21 cellular contexts compared by ENCODE assay signal in the genomic region with DNA sequence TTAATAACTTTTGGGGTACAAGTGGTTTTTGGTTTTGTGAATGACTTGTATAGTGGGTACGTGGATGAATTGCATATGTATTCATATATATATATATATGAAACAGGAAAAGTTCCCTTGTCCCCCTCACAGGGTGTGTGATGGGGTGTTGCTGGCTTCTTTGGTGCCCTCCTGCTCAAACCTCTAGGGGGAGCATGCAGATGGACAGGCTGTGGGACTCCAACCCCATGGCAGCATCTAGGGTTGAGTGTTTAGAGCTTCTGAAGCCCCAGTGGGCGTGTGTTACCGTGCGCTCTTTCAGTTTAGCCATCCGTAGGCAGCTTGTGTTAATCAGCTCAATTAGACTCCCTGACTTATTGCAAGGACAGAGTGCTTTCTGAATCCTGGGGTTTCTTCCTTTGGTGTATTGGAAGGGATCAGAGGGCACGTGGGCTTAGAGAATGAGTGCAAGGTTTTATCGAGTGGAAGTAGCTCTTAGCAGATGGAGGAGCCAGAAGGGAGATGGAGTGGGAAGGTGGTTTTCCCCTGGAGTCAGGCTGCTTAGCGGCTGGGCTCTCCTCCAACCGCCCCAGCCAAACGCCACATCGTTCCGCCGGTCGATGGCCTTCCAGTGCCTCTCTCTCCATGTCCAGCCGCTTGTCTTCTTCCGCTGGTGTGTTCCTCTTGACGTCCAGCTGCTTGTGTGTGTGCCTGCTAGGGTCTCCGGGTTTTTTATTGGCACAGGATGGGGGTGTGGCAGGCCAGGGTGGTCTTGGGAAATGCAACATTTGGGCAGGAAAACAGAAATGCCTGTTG.
DNase-seq lines count a peak whose midpoint lies in the region; ATAC-seq and TF ChIP-seq lines count a peak whose summit lies in the region.
"Had no signal": no experiment of that assay in that cellular context is flagged by ENCODE, and none has a peak within 500 bp of the region (broad histone marks: within the 10 kb centered on the region; RNA-seq: fewer than 3 reads in every experiment).

No MANE protein-coding gene starts in this region.

- H3K27me3 ChIP-seq in mesenchymal stem cell (ENCODE audit: control insufficient read depth in 1 of 2, insufficient read depth in 1 of 2, low read length in 2 of 2) = no peaks in the 10 kb centered on the region
- H3K27me3 ChIP-seq: heart left ventricle, MG63, SJSA1, uterus had no signal

- 98% methylated on average over 14 of the region's 18 CpGs for WGBS in mesenchymal stem cell

- no peak overlapping the region for H2BK5ac ChIP-seq in mesenchymal stem cell (ENCODE audit: low read depth, low read length, poor library complexity, severe bottlenecking)

- H2AFZ ChIP-seq in mesenchymal stem cell (ENCODE audit: low read depth, low read length) = no peak overlapping the region

- no peak overlapping the region for H2BK120ac ChIP-seq in mesenchymal stem cell (ENCODE audit: low read depth, low read length)

- H2AK5ac ChIP-seq in mesenchymal stem cell (ENCODE audit: low read length, severe bottlenecking) = no peak overlapping the region

- H3K18ac ChIP-seq in mesenchymal stem cell (ENCODE audit: low read depth in 1 of 2, low read length in 2 of 2) = peak overlapping the region in 1 of 2 experiments; percentile 8

- TF ChIP-seq CTCF in AG09309 (IDR thresholded peaks at IDR 0.05; ENCODE audit: control insufficient read depth, insufficient read depth, low read depth, low read length, missing control alignments) (peak; percentile 26), fibroblast of mammary gland (conservative IDR thresholded peaks at IDR 0.05; ENCODE audit: control insufficient read depth, insufficient read depth, low read depth, low read length) (peak; percentile 23)

- H2BK12ac ChIP-seq in mesenchymal stem cell (ENCODE audit: low read length in 2 of 2) = no peak overlapping the region

- no peak overlapping the region for H3K9ac ChIP-seq in mesenchymal stem cell (ENCODE audit: low read length)

- H3K4me2 ChIP-seq in mesenchymal stem cell (ENCODE audit: low read length, poor library complexity, severe bottlenecking) = no peak overlapping the region

- no peaks in the 10 kb centered on the region for H3K79me1 ChIP-seq in mesenchymal stem cell (replicated peaks; ENCODE audit: low read length, poor library complexity, severe bottlenecking)

- no peak overlapping the region for H3K23ac ChIP-seq in mesenchymal stem cell (ENCODE audit: low read length in 2 of 2)

- DNase-seq in AG09309 (ENCODE audit: low read depth) = no peak
- peak; percentile 6 for DNase-seq in ELR (ENCODE audit: low read depth)
- peak; percentile 18 for DNase-seq in NAMALWA (ENCODE audit: low spot score)
- no peak for DNase-seq in fibroblast of mammary gland (ENCODE audit: low read depth)
- DNase-seq in mesenchymal stem cell = no peak
- DNase-seq in T-helper 9 cell = no peak
- DNase-seq: activated CD4-positive, CD25-positive, alpha-beta regulatory T cell treated with anti-CD3 and anti-CD28 coated beads, Interleukin-2, amount 50 U/mL, for 72 hours; activated CD8-positive, alpha-beta memory T cell treated with anti-CD3 and anti-CD28 coated beads, Interleukin-2, amount 50 U/mL, for 4 hours; aorta; cerebellar nuclear complex; effector CD8-positive, alpha-beta T cell; heart left ventricle; mammary epithelial cell; MG63; naive thymus-derived CD4-positive, alpha-beta T cell; NCI-H187; stimulated activated CD4-positive, alpha-beta T cell treated with anti-CD3 and anti-CD28 coated beads, Interleukin-4, amount 100 ng/mL, for 1 hour; uterus had no signal

- H3K14ac ChIP-seq in mesenchymal stem cell (ENCODE audit: low read length in 2 of 2) = peak overlapping the region in 1 of 2 experiments; percentile 15

- H4K91ac ChIP-seq in mesenchymal stem cell (ENCODE audit: low read length) = no peak overlapping the region

- H3K4me3 ChIP-seq in AG09309 (ENCODE audit: control insufficient read depth, low read depth, low read length) = no peak overlapping the region
- no peak overlapping the region for H3K4me3 ChIP-seq in fibroblast of mammary gland (ENCODE audit: control insufficient read depth, low read depth, low read length)
- H3K4me3 ChIP-seq in mesenchymal stem cell (ENCODE audit: insufficient read depth in 1 of 2, low read depth in 1 of 2, low read length in 2 of 2) = no peak overlapping the region
- H3K4me3 ChIP-seq: heart left ventricle, MG63, SJSA1, skin epidermis, uterus had no signal

- no peak for ATAC-seq in HG03159 (IDR thresholded peaks at IDR 0.05; ENCODE audit: unreplicated experiment)
- ATAC-seq: heart left ventricle; naive thymus-derived CD4-positive, alpha-beta T cell had no signal

- no peak overlapping the region for H3K27ac ChIP-seq in mesenchymal stem cell (ENCODE audit: low read length, poor library complexity, severe bottlenecking)
- H3K27ac ChIP-seq: heart left ventricle, SJSA1, skin epidermis, uterus had no signal

- H3K4me1 ChIP-seq in mesenchymal stem cell (ENCODE audit: control insufficient read depth, insufficient read depth, low read depth, low read length) = peaks cover 3% of the 10 kb centered on the region
- H3K4me1 ChIP-seq: SJSA1, uterus had no signal

- no peak overlapping the region for H3K4ac ChIP-seq in mesenchymal stem cell (ENCODE audit: low read depth in 1 of 2, low read length in 2 of 2)

- H3K9me3 ChIP-seq in mesenchymal stem cell (ENCODE audit: control insufficient read depth, low read length) = no peaks in the 10 kb centered on the region
- H3K9me3 ChIP-seq: heart left ventricle, MG63, SJSA1, uterus had no signal

- H4K8ac ChIP-seq in mesenchymal stem cell (ENCODE audit: low read length) = no peak overlapping the region

- H2BK15ac ChIP-seq in mesenchymal stem cell (ENCODE audit: low read depth, poor library complexity, severe bottlenecking) = no peak overlapping the region

- H3K36me3 ChIP-seq in mesenchymal stem cell (ENCODE audit: control insufficient read depth in 1 of 2, insufficient read depth in 2 of 2, low read depth in 1 of 2, low read length in 2 of 2) = no peaks in the 10 kb centered on the region
- H3K36me3 ChIP-seq: heart left ventricle, MG63, SJSA1, uterus had no signal

Comparison
In these comparisons a context has a peak if more than half of its experiments do, and no peak if none do; other contexts are left out.
1. DNase-seq: peak in ELR (single experiment) and NAMALWA (single experiment); none in AG09309 (single experiment), fibroblast of mammary gland (single experiment), mesenchymal stem cell (single experiment) and T-helper 9 cell (single experiment).